ENCODE assay signal across 8 cellular contexts in genomic region chr16:11796227-11797165, GRCh38. TPM values are rescaled to one million over a fixed set of nuclear protein-coding genes. Genes with fewer than 3 reads are reported as not detected.
DNase-seq lines count a peak whose midpoint lies in the region; ATAC-seq and TF ChIP-seq lines count a peak whose summit lies in the region.

No MANE protein-coding gene starts in this region.

- peak overlapping the region; percentile 68 to 97 for H3K4me3 ChIP-seq in cardiac fibroblast (replicated peaks in 1 of 2; ENCODE audit: low read depth in 2 of 2, low read length in 2 of 2)
- H3K4me3 ChIP-seq in skeletal muscle cell (ENCODE audit: low read depth, low read length) = peak overlapping the region; percentile 93

- ATAC-seq in HG02588 (IDR thresholded peaks at IDR 0.05; ENCODE audit: unreplicated experiment) (peak; percentile 14), HG02885 (IDR thresholded peaks at IDR 0.05; ENCODE audit: poor library complexity, unreplicated experiment) (no peak)

- peaks cover 65 to 77% of the 10 kb centered on the region in 2 donors for H3K4me1 Mint-ChIP-seq in immature natural killer cell

- peak overlapping the region; percentile 90 to 94 (median 93) for H3K4me3 Mint-ChIP-seq in immature natural killer cell

- no peaks in the 10 kb centered on the region for H3K36me3 Mint-ChIP-seq in immature natural killer cell

- DNase-seq in GM03348 (ENCODE audit: low spot score) (peak; percentile 88), SK-MEL-5 (ENCODE audit: low read depth, low spot score) (peak; percentile 50), cardiac fibroblast (ENCODE audit: low read depth in 2 of 2) (peak; percentile 57 to 65), immature natural killer cell (peak; percentile 28 to 35 (median 34)), skeletal muscle cell (ENCODE audit: low read depth) (no peak), NCI-H187 (lab: John Stamatoyannopoulos, UW) (no peak)

- peak overlapping the region; percentile 87 to 97 (median 94) for H3K27ac Mint-ChIP-seq in immature natural killer cell

- H3K27me3 Mint-ChIP-seq in immature natural killer cell (ENCODE audit: low read depth in 3 of 3) = peaks cover 5 to 17% (median 12%) of the 10 kb centered on the region in 3 donors

- no peak for TF ChIP-seq CTCF in cardiac fibroblast (IDR thresholded peaks at IDR 0.05; ENCODE audit: low read depth, low read length)

- in situ Hi-C loops in SK-MEL-5 (cut with HindIII; ENCODE audit: low pct_unique_long_range_greater_than_20kb, low sequenced_read_pairs) = no loop called here

- H3K9me3 Mint-ChIP-seq in immature natural killer cell = no peaks in the 10 kb centered on the region

RNA-seq across cellular contexts. Expression of gene ZC3H7A, which starts 0.6 kb away (rescaled TPM):
- 54.7 and 62.0 TPM in 2 replicates for total RNA-seq in SK-MEL-5 (2014; rRNA removed; shearing (Covaris generic))
- polyA plus RNA-seq in SK-MEL-5 (2015; cell fraction: cytosol; rRNA removed) = 67.8 and 73.3 TPM in 2 replicates
- 174 and 211 TPM in 2 replicates for polyA plus RNA-seq in SK-MEL-5 (2015; cell fraction: nucleus; rRNA removed)
- 10 to 100 TPM; 20.3 to 34.2 (median 29.2) TPM for polyA plus RNA-seq in immature natural killer cell

RNA-seq across cellular contexts. Expression of gene TXNDC11, which starts 53.8 kb away (rescaled TPM):
- 27.5 and 32.5 TPM in 2 replicates for total RNA-seq in SK-MEL-5 (2014; rRNA removed; shearing (Covaris generic))
- 34.9 and 46.6 TPM in 2 replicates for polyA plus RNA-seq in SK-MEL-5 (2015; cell fraction: cytosol; rRNA removed)
- polyA plus RNA-seq in SK-MEL-5 (2015; cell fraction: nucleus; rRNA removed) = 14.8 and 26.0 TPM in 2 replicates
- polyA plus RNA-seq in immature natural killer cell = 10 to 100 TPM; 35.6 to 57.2 (median 46.9) TPM

RNA-seq across cellular contexts. Expression of gene RSL1D1, which starts 54.8 kb away (rescaled TPM):
- total RNA-seq in SK-MEL-5 (2014; rRNA removed; shearing (Covaris generic)) = 386 and 432 TPM in 2 replicates
- 174 and 218 TPM in 2 replicates for polyA plus RNA-seq in SK-MEL-5 (2015; cell fraction: cytosol; rRNA removed)
- 81.7 and 103 TPM in 2 replicates for polyA plus RNA-seq in SK-MEL-5 (2015; cell fraction: nucleus; rRNA removed)
- 100 to 1,000 TPM in 2 of 3 donors, 10 to 100 TPM in 1; 37.4 to 206 (median 161) TPM for polyA plus RNA-seq in immature natural killer cell

Comparison
In these comparisons a context has a peak if more than half of its experiments do, and no peak if none do; other contexts are left out.
1. DNase-seq: peak in GM03348 (single experiment), SK-MEL-5 (single experiment), cardiac fibroblast (2 of 2) and immature natural killer cell (3 of 3); none in skeletal muscle cell (single experiment) and NCI-H187 (0 of 2).